Comparison of ENCODE assay signal across 22 cellular contexts in the genomic region with DNA sequence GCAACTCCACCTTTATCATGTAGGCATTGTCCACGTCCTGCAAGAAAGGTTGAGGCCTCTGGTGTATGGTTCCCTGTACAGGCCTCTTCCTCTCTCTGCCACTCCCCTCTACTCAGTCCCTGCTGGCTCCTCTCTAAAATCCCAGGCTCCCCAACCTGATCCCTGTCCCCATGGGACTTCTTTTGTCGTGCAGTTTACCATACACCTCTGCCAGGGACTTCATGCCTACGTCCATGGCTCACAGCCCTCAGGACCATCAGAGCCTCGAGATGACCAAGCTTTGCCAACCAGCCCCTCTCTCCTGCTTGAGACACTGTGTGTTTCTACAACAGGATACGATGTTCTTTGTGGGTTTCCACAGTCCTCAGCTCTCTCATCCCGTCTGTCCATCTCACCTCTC. TPM values are rescaled to one million over a fixed set of nuclear protein-coding genes. Genes with fewer than 3 reads are reported as not detected.
DNase-seq lines count a peak whose midpoint lies in the region; ATAC-seq and TF ChIP-seq lines count a peak whose summit lies in the region.
"Had no signal": no experiment of that assay in that cellular context is flagged by ENCODE, and none has a peak within 500 bp of the region (broad histone marks: within the 10 kb centered on the region; RNA-seq: fewer than 3 reads in every experiment).

No MANE protein-coding gene starts in this region.

- H2BK20ac ChIP-seq in H9 (ENCODE audit: low read depth, low read length, poor library complexity, severe bottlenecking), result no peak overlapping the region

- no peaks in the 10 kb centered on the region for H4K20me1 ChIP-seq in H9 (ENCODE audit: control insufficient read depth, insufficient read depth, insufficient read length)
- H4K20me1 ChIP-seq: BLaER1 had no signal

- no peaks in the 10 kb centered on the region for H3K4me1 ChIP-seq in H9 (ENCODE audit: insufficient read depth, low read length)
- H3K4me1 ChIP-seq: BLaER1, SJCRH30 had no signal

- no peak overlapping the region for H3K23ac ChIP-seq in H9 (ENCODE audit: insufficient read length, low read depth, low read length)

- no peak overlapping the region for H3K4ac ChIP-seq in H9 (ENCODE audit: low read depth, low read length)

- no peak overlapping the region for H3K27ac ChIP-seq in H9 (ENCODE audit: insufficient read length, low read depth, low read length)
- H3K27ac ChIP-seq: BLaER1, HL-60, SJCRH30 had no signal

- no peaks in the 10 kb centered on the region for H3K9me3 ChIP-seq in H9 (ENCODE audit: control insufficient read depth, low read depth, low read length)
- H3K9me3 ChIP-seq: BLaER1, SJCRH30 had no signal

- H2BK120ac ChIP-seq in H9 (ENCODE audit: low read depth, low read length, poor library complexity, severe bottlenecking), result no peak overlapping the region

- H3K4me1 Mint-ChIP-seq in activated naive CD4-positive, alpha-beta T cell treated with anti-CD3 and anti-CD28 coated beads, Interleukin-2, amount 50 U/mL, for 24 hours, result peaks cover 73% of the 10 kb centered on the region
- H3K4me1 Mint-ChIP-seq in H9 (no peaks in the 10 kb centered on the region), osteocyte (ENCODE audit: unreplicated experiment) (no peaks in the 10 kb centered on the region)
- peaks cover 63% of the 10 kb centered on the region for H3K4me1 Mint-ChIP-seq in central memory CD8-positive, alpha-beta T cell

- H3K9ac ChIP-seq in H9 (ENCODE audit: extremely low read depth, insufficient read length, low read length), result no peak overlapping the region
- H3K9ac ChIP-seq: BLaER1 had no signal

- TF ChIP-seq CTCF in H9 (conservative IDR thresholded peaks at IDR 0.05) (no peak), osteocyte (IDR thresholded peaks at IDR 0.05) (no peak)

- no peaks in the 10 kb centered on the region for H3K9me3 Mint-ChIP-seq in activated naive CD4-positive, alpha-beta T cell treated with anti-CD3 and anti-CD28 coated beads, Interleukin-2, amount 50 U/mL, for 24 hours
- no peaks in the 10 kb centered on the region for H3K9me3 Mint-ChIP-seq in activated naive CD4-positive, alpha-beta T cell treated with anti-CD3 and anti-CD28 coated beads, Interleukin-2, amount 50 U/mL, for 72 hours
- peaks cover 2 to 9% of the 10 kb centered on the region in 2 experiments; a peak in 2 of 5 replicates for H3K9me3 Mint-ChIP-seq in H9
- H3K9me3 Mint-ChIP-seq in central memory CD8-positive, alpha-beta T cell, result no peaks in the 10 kb centered on the region
- no peaks in the 10 kb centered on the region for H3K9me3 Mint-ChIP-seq in osteocyte (ENCODE audit: unreplicated experiment)

- no peak overlapping the region for H2AFZ ChIP-seq in H9 (ENCODE audit: low read length)

- no peaks in the 10 kb centered on the region for H3K27me3 ChIP-seq in H9 (ENCODE audit: insufficient read depth, low read length)
- H3K27me3 ChIP-seq: BLaER1 had no signal

- DNase-seq in activated naive CD4-positive, alpha-beta T cell treated with anti-CD3 and anti-CD28 coated beads, Interleukin-2, amount 50 U/mL, for 72 hours (ENCODE audit: low spot score in 2 of 2), result no peak
- peak; percentile 14 for DNase-seq in H9
- DNase-seq in central memory CD8-positive, alpha-beta T cell (ENCODE audit: low spot score in 2 of 2), result no peak
- DNase-seq in osteocyte (ENCODE audit: extremely low spot score, unreplicated experiment), result peak; percentile 60
- DNase-seq in HT-29 (ENCODE audit: low spot score), result no peak
- DNase-seq: DMS79, H7, Kasumi-1, NCI-H1092 treated with DMSO at 0.1 percent for 48 hours, NCI-H146, NCI-H2081, NCI-H2171 treated with DMSO at 0.1 percent for 48 hours, NCI-H446, NCI-H526 treated with DMSO at 0.1 percent for 48 hours, SJCRH30 had no signal

- H2AK5ac ChIP-seq in H9 (ENCODE audit: insufficient read length, low read length), result no peak overlapping the region

- H3K36me3 Mint-ChIP-seq in activated naive CD4-positive, alpha-beta T cell treated with anti-CD3 and anti-CD28 coated beads, Interleukin-2, amount 50 U/mL, for 24 hours, result peaks cover 2% of the 10 kb centered on the region
- H3K36me3 Mint-ChIP-seq in activated naive CD4-positive, alpha-beta T cell treated with anti-CD3 and anti-CD28 coated beads, Interleukin-2, amount 50 U/mL, for 72 hours, result no peaks in the 10 kb centered on the region
- H3K36me3 Mint-ChIP-seq in H9 (ENCODE audit: insufficient read depth in 1 of 3, low read depth in 3 of 3) (no peaks in the 10 kb centered on the region), osteocyte (ENCODE audit: unreplicated experiment) (no peaks in the 10 kb centered on the region)
- peaks cover 7% of the 10 kb centered on the region for H3K36me3 Mint-ChIP-seq in central memory CD8-positive, alpha-beta T cell (ENCODE audit: insufficient read depth)
- H3K36me3 Mint-ChIP-seq: IgD-negative memory B cell had no signal

- no peak overlapping the region for H4K8ac ChIP-seq in H9 (replicated peaks; ENCODE audit: insufficient read length, low read depth, low read length)

- ATAC-seq in activated naive CD4-positive, alpha-beta T cell treated with anti-CD3 and anti-CD28 coated beads, Interleukin-2, amount 50 U/mL, for 72 hours, result no peak
- ATAC-seq in central memory CD8-positive, alpha-beta T cell (replicated peaks; ENCODE audit: extremely low read depth, poor library complexity, severe bottlenecking), result no peak
- ATAC-seq in GM21619 (IDR thresholded peaks at IDR 0.05; ENCODE audit: unreplicated experiment), result no peak
- ATAC-seq: Panc1 had no signal

- H3K56ac ChIP-seq in H9 (ENCODE audit: insufficient read length, low read depth, low read length), result no peak overlapping the region

- H3K23me2 ChIP-seq in H9 (ENCODE audit: insufficient read length, low read depth, low read length, poor library complexity, severe bottlenecking), result no peaks in the 10 kb centered on the region

- H3K27me3 Mint-ChIP-seq in activated naive CD4-positive, alpha-beta T cell treated with anti-CD3 and anti-CD28 coated beads, Interleukin-2, amount 50 U/mL, for 24 hours, result no peaks in the 10 kb centered on the region
- H3K27me3 Mint-ChIP-seq in H9 (ENCODE audit: low read depth), result peaks cover 23% of the 10 kb centered on the region
- H3K27me3 Mint-ChIP-seq in central memory CD8-positive, alpha-beta T cell, result no peaks in the 10 kb centered on the region
- peaks cover 48% of the 10 kb centered on the region for H3K27me3 Mint-ChIP-seq in osteocyte (ENCODE audit: unreplicated experiment)

- no peaks in the 10 kb centered on the region for H3K79me2 ChIP-seq in H9 (ENCODE audit: insufficient read depth, low read length)

- no peak overlapping the region for H3K18ac ChIP-seq in H9 (ENCODE audit: insufficient read length, low read depth, low read length)

- no peak overlapping the region for H4K5ac ChIP-seq in H9 (ENCODE audit: insufficient read length, low read depth, low read length)

- no peak overlapping the region for H3K4me2 ChIP-seq in H9 (ENCODE audit: insufficient read depth, insufficient read length, low read length)
- H3K4me2 ChIP-seq: BLaER1 had no signal

- no peak overlapping the region for H3T11ph ChIP-seq in H9 (ENCODE audit: low read length)

- no peak overlapping the region for H2BK12ac ChIP-seq in H9 (ENCODE audit: insufficient read length, low read depth, low read length)

- H3K14ac ChIP-seq in H9 (ENCODE audit: insufficient read depth, low read length), result no peak overlapping the region

- H2BK5ac ChIP-seq in H9 (ENCODE audit: insufficient read length, low read length), result no peak overlapping the region

- no CpG with 5 or more reads among the region's 6 CpGs for WGBS in H9 (ENCODE audit: extremely low coverage, insufficient read length, low lambda C conversion rate)

- no peak overlapping the region for H4K91ac ChIP-seq in H9 (ENCODE audit: insufficient read length, low read depth, low read length)

- H3K4me3 Mint-ChIP-seq in activated naive CD4-positive, alpha-beta T cell treated with anti-CD3 and anti-CD28 coated beads, Interleukin-2, amount 50 U/mL, for 24 hours, result no peak overlapping the region
- H3K4me3 Mint-ChIP-seq in H9, result no peak overlapping the region
- H3K4me3 Mint-ChIP-seq in central memory CD8-positive, alpha-beta T cell, result no peak overlapping the region
- H3K4me3 Mint-ChIP-seq in osteocyte (ENCODE audit: unreplicated experiment), result no peak overlapping the region
- H3K4me3 Mint-ChIP-seq: IgD-negative memory B cell had no signal

- H2BK15ac ChIP-seq in H9 (ENCODE audit: low read depth, low read length), result no peak overlapping the region

- H3K27ac Mint-ChIP-seq in activated naive CD4-positive, alpha-beta T cell treated with anti-CD3 and anti-CD28 coated beads, Interleukin-2, amount 50 U/mL, for 24 hours, result peak overlapping the region; percentile 81
- H3K27ac Mint-ChIP-seq in activated naive CD4-positive, alpha-beta T cell treated with anti-CD3 and anti-CD28 coated beads, Interleukin-2, amount 50 U/mL, for 72 hours, result no peak overlapping the region
- 0 out of 7 replicates have a peak overlapping the region, but pooled peaks of 1 of the 3 experiments have one; percentile 72 for H3K27ac Mint-ChIP-seq in H9
- peak overlapping the region; percentile 81 for H3K27ac Mint-ChIP-seq in central memory CD8-positive, alpha-beta T cell (ENCODE audit: low read depth)
- no peak overlapping the region for H3K27ac Mint-ChIP-seq in osteocyte (ENCODE audit: unreplicated experiment)
- H3K27ac Mint-ChIP-seq: IgD-negative memory B cell had no signal

- H3K79me1 ChIP-seq in H9 (ENCODE audit: insufficient read depth, low read depth, low read length, poor library complexity, severe bottlenecking), result no peaks in the 10 kb centered on the region

RNA-seq across cellular contexts. Expression of a gene that starts 2.9 kb away (rescaled TPM):
- not detected for total RNA-seq in activated naive CD4-positive, alpha-beta T cell treated with anti-CD3 and anti-CD28 coated beads, Interleukin-2, amount 50 U/mL, for 72 hours
- total RNA-seq in H9 (2021) (not detected in 2 replicates), osteocyte (not detected in 2 replicates)
- not detected in 2 replicates for total RNA-seq in HT-29 (2014; rRNA removed; shearing (Covaris generic))
- total RNA-seq: A673, H7, SJCRH30 had no signal

RNA-seq across cellular contexts. Expression of a gene that starts 30.7 kb away (rescaled TPM):
- total RNA-seq in activated naive CD4-positive, alpha-beta T cell treated with anti-CD3 and anti-CD28 coated beads, Interleukin-2, amount 50 U/mL, for 72 hours, result 1 to 10 TPM in 1 of 2 donors, under 1 TPM in 1; 0.98 to 4.9 TPM
- total RNA-seq in H9 (2021) (not detected in 2 replicates), osteocyte (not detected in 2 replicates)
- not detected in 2 replicates for total RNA-seq in HT-29 (2014; rRNA removed; shearing (Covaris generic))
- total RNA-seq: A673, H7, SJCRH30 had no signal

RNA-seq across cellular contexts. Expression of a gene that starts 31.1 kb away (rescaled TPM):
- not detected for total RNA-seq in activated naive CD4-positive, alpha-beta T cell treated with anti-CD3 and anti-CD28 coated beads, Interleukin-2, amount 50 U/mL, for 72 hours
- total RNA-seq in H9 (2021), result not detected in 2 replicates
- not detected in 2 replicates for total RNA-seq in osteocyte
- total RNA-seq in HT-29 (2014; rRNA removed; shearing (Covaris generic)), result not detected in 2 replicates
- total RNA-seq: A673, H7, SJCRH30 had no signal

RNA-seq across cellular contexts. Expression of a gene that starts 47.8 kb away (rescaled TPM):
- 1 to 10 TPM; 1.4 to 7.7 TPM for total RNA-seq in activated naive CD4-positive, alpha-beta T cell treated with anti-CD3 and anti-CD28 coated beads, Interleukin-2, amount 50 U/mL, for 72 hours
- total RNA-seq in H9 (2021), result not detected in 2 replicates
- not detected in 2 replicates for total RNA-seq in osteocyte
- not detected in 2 replicates for total RNA-seq in HT-29 (2014; rRNA removed; shearing (Covaris generic))
- total RNA-seq: A673, H7, SJCRH30 had no signal

RNA-seq across cellular contexts. Expression of a gene that starts 54.3 kb away (rescaled TPM):
- total RNA-seq in activated naive CD4-positive, alpha-beta T cell treated with anti-CD3 and anti-CD28 coated beads, Interleukin-2, amount 50 U/mL, for 72 hours, result not detected
- total RNA-seq in H9 (2021) (not detected in 2 replicates), osteocyte (not detected in 2 replicates)
- not detected in 2 replicates for total RNA-seq in HT-29 (2014; rRNA removed; shearing (Covaris generic))
- total RNA-seq: A673, H7, SJCRH30 had no signal

Comparison
In these comparisons a context has a peak if more than half of its experiments do, and no peak if none do; other contexts are left out.
1. H3K27ac Mint-ChIP-seq: peak in activated naive CD4-positive, alpha-beta T cell treated with anti-CD3 and anti-CD28 coated beads, Interleukin-2, amount 50 U/mL, for 24 hours (single experiment) and central memory CD8-positive, alpha-beta T cell (single experiment); none in activated naive CD4-positive, alpha-beta T cell treated with anti-CD3 and anti-CD28 coated beads, Interleukin-2, amount 50 U/mL, for 72 hours (0 of 2) and osteocyte (single experiment).
2. DNase-seq: peak in H9 (single experiment) and osteocyte (single experiment); none in activated naive CD4-positive, alpha-beta T cell treated with anti-CD3 and anti-CD28 coated beads, Interleukin-2, amount 50 U/mL, for 72 hours (0 of 2), central memory CD8-positive, alpha-beta T cell (0 of 2) and HT-29 (single experiment).